In genomic region chr15:59138243-59138642, GRCh38 we compare ENCODE assay signal across 8 cellular contexts. TPM values are rescaled to one million over a fixed set of nuclear protein-coding genes. Genes with fewer than 3 reads are reported as not detected.
DNase-seq lines count a peak whose midpoint lies in the region; ATAC-seq and TF ChIP-seq lines count a peak whose summit lies in the region.

No MANE protein-coding gene starts in this region.

- no peaks in the 10 kb centered on the region for H3K4me1 ChIP-seq in tibial nerve

- H3K4me3 ChIP-seq in AG04449 (ENCODE audit: low read depth, low read length), result no peak overlapping the region
- H3K4me3 ChIP-seq in tibial nerve, result no peak overlapping the region

- peak; percentile 73 for ATAC-seq in GM18867 (IDR thresholded peaks at IDR 0.05; ENCODE audit: unreplicated experiment)
- no peak for ATAC-seq in GM19455 (IDR thresholded peaks at IDR 0.05; ENCODE audit: unreplicated experiment)

- peaks cover 0 to 70% (median 0%) of the 10 kb centered on the region in 3 donors for H3K36me3 ChIP-seq in tibial nerve

- POLR2A ChIA-PET in AG04449 (lab: Yijun Ruan, JAX), result no interaction called here

- H3K27ac ChIP-seq in tibial nerve, result no peak overlapping the region

- H3K27me3 ChIP-seq in tibial nerve, result no peaks in the 10 kb centered on the region

- CTCF ChIA-PET in AG04449 (lab: Yijun Ruan, JAX), result interaction anchor here (0.6 to 2.3 kb wide), 6 partner anchors 9 to 363 kb away, joined by 3 to 6 read pairs (median 4); no protein-coding TSS in a partner anchor

- whole genome bisulfite sequencing in tibial nerve, 2 donors, result 69 to 75% methylated on average over 6 to 7 of the region's 7 CpGs

- TF ChIP-seq EP300 in tibial nerve (IDR thresholded peaks at IDR 0.05), result no peak

- DNase-seq in AG04449 (ENCODE audit: low read depth, low spot score), result no peak
- peak; percentile 53 for DNase-seq in activated CD4-positive, CD25-positive, alpha-beta regulatory T cell treated with anti-CD3 and anti-CD28 coated beads, Interleukin-2, amount 50 U/mL, for 72 hours
- peak; percentile 33 to 70 for DNase-seq in dermis microvascular lymphatic vessel endothelial cell (ENCODE audit: low read depth in 2 of 2)
- DNase-seq in myocyte (ENCODE audit: low read depth), result peak; percentile 26
- DNase-seq in tibial nerve (ENCODE audit: low spot score in 2 of 2), result no peak

- no peaks in the 10 kb centered on the region for H3K9me3 ChIP-seq in tibial nerve

- TF ChIP-seq CTCF in AG04449 (IDR thresholded peaks at IDR 0.05; ENCODE audit: insufficient read depth, low read length, missing control alignments), result peak; percentile 59
- TF ChIP-seq CTCF in LNCAP (IDR thresholded peaks at IDR 0.05), result peak; percentile 70
- peak in 3 of 5 experiments; percentile 22 to 35 (median 33) for TF ChIP-seq CTCF in tibial nerve (IDR thresholded peaks at IDR 0.05)

- TF ChIP-seq POLR2A in tibial nerve (IDR thresholded peaks at IDR 0.05), result no peak

RNA-seq across cellular contexts. Expression of gene CCNB2, which starts 33.3 kb away (rescaled TPM):
- total RNA-seq in dermis microvascular lymphatic vessel endothelial cell, result 9.5 and 30.4 TPM in 2 replicates
- total RNA-seq in myocyte, result 1.4 and 2.1 TPM in 2 replicates
- 0.72 TPM for polyA plus RNA-seq in myocyte (2012)
- total RNA-seq in tibial nerve, result 1 to 10 TPM in 2 of 4 donors, under 1 TPM in 1, not detected in 1; 0.44 to 1.2 (median 1.2) TPM

Comparison
In these comparisons a context has a peak if more than half of its experiments do, and no peak if none do; other contexts are left out.
1. DNase-seq: peak in activated CD4-positive, CD25-positive, alpha-beta regulatory T cell treated with anti-CD3 and anti-CD28 coated beads, Interleukin-2, amount 50 U/mL, for 72 hours (single experiment), dermis microvascular lymphatic vessel endothelial cell (2 of 2) and myocyte (single experiment); none in AG04449 (single experiment) and tibial nerve (0 of 2).
2. Peak in every context shown above with its lines, with median percentiles within 50 percentile points of each other: CTCF ChIP-seq.